ENCODE assay signal across 21 cellular contexts in genomic region chr9:71710856-71711255, GRCh38. TPM values are rescaled to one million over a fixed set of nuclear protein-coding genes. Genes with fewer than 3 reads are reported as not detected.
DNase-seq lines count a peak whose midpoint lies in the region; FAIRE-seq and TF ChIP-seq lines count a peak whose summit lies in the region.
"Had no signal": no experiment of that assay in that cellular context is flagged by ENCODE, and none has a peak within 500 bp of the region (broad histone marks: within the 10 kb centered on the region; RNA-seq: fewer than 3 reads in every experiment).

No MANE protein-coding gene starts in this region.

- H3K27ac Mint-ChIP-seq in activated naive CD4-positive, alpha-beta T cell treated with anti-CD3 and anti-CD28 coated beads for 36 hours = peak overlapping the region; percentile 41
- H3K27ac Mint-ChIP-seq in stimulated activated naive CD8-positive, alpha-beta T cell treated with anti-CD3 and anti-CD28 coated beads, Interleukin-15, Interleukin-2, amounts not matched to agents 100 ng/mL and 50 ng/mL, for 24 hours = peak overlapping the region; percentile 59
- H3K27ac Mint-ChIP-seq in chondrocyte (ENCODE audit: unreplicated experiment) = no peak overlapping the region

- H3K36me3 Mint-ChIP-seq in activated naive CD4-positive, alpha-beta T cell treated with anti-CD3 and anti-CD28 coated beads for 36 hours (ENCODE audit: low read depth) = peaks cover 34% of the 10 kb centered on the region
- peaks cover 62% of the 10 kb centered on the region for H3K36me3 Mint-ChIP-seq in stimulated activated naive CD8-positive, alpha-beta T cell treated with anti-CD3 and anti-CD28 coated beads, Interleukin-15, Interleukin-2, amounts not matched to agents 100 ng/mL and 50 ng/mL, for 24 hours (ENCODE audit: low read depth)
- H3K36me3 Mint-ChIP-seq in chondrocyte (ENCODE audit: low read depth) = peaks cover 23% of the 10 kb centered on the region

- H3K4me1 Mint-ChIP-seq in activated naive CD4-positive, alpha-beta T cell treated with anti-CD3 and anti-CD28 coated beads for 36 hours (ENCODE audit: low read depth) = peaks cover 23% of the 10 kb centered on the region
- H3K4me1 Mint-ChIP-seq in stimulated activated naive CD8-positive, alpha-beta T cell treated with anti-CD3 and anti-CD28 coated beads, Interleukin-15, Interleukin-2, amounts not matched to agents 100 ng/mL and 50 ng/mL, for 24 hours (ENCODE audit: low read depth) = peaks cover 31% of the 10 kb centered on the region
- H3K4me1 Mint-ChIP-seq in chondrocyte (ENCODE audit: low read depth) = no peaks in the 10 kb centered on the region
- H3K4me1 Mint-ChIP-seq: CD14-positive monocyte had no signal

- DNase-seq in activated naive CD4-positive, alpha-beta T cell treated with anti-CD3 and anti-CD28 coated beads for 36 hours = no peak
- no peak for DNase-seq in activated naive CD4-positive, alpha-beta T cell treated with Interleukin-2 at 50 U/mL for 16 hours
- DNase-seq in bronchial epithelial cell (ENCODE audit: low read depth) (peak; percentile 70), germinal center (ENCODE audit: low spot score) (no peak), chondrocyte (ENCODE audit: low spot score) (no peak)
- DNase-seq: EL; GF-D8; KG1; NCI-H1092 treated with DMSO at 0.1 percent for 48 hours; NCI-H2029 treated with DMSO at 0.1 percent for 48 hours; NCI-H2171; NCI-H345; NCI-H524; NCI-H774; NK-92 treated with Interleukin-12 subunit alpha and Interleukin-12 subunit beta, amount 100 ng/mL, for 24 hours; SIG-M5 had no signal

- intact Hi-C loops in activated naive CD4-positive, alpha-beta T cell treated with anti-CD3 and anti-CD28 coated beads for 36 hours (cut with micrococcal nuclease) = loop anchor here (5.0 kb wide), 1 partner anchor 84 kb away; no protein-coding TSS in a partner anchor

- no peaks in the 10 kb centered on the region for H3K27me3 ChIP-seq in bronchial epithelial cell (ENCODE audit: control insufficient read depth, insufficient read depth, low read length)

- CTCF ChIA-PET in activated naive CD4-positive, alpha-beta T cell treated with anti-CD3 and anti-CD28 coated beads for 36 hours (lab: Charles Lee) = interaction anchor here (2.9 kb wide), 1 partner anchor 10 kb away, joined by 9 read pairs; no protein-coding TSS in a partner anchor

- no peaks in the 10 kb centered on the region for H3K9me3 Mint-ChIP-seq in activated naive CD4-positive, alpha-beta T cell treated with anti-CD3 and anti-CD28 coated beads for 36 hours
- no peaks in the 10 kb centered on the region for H3K9me3 Mint-ChIP-seq in stimulated activated naive CD8-positive, alpha-beta T cell treated with anti-CD3 and anti-CD28 coated beads, Interleukin-15, Interleukin-2, amounts not matched to agents 100 ng/mL and 50 ng/mL, for 24 hours
- H3K9me3 Mint-ChIP-seq in chondrocyte (ENCODE audit: low read depth) = no peaks in the 10 kb centered on the region

- peaks cover 7% of the 10 kb centered on the region for H3K36me3 ChIP-seq in bronchial epithelial cell (ENCODE audit: control insufficient read depth, insufficient read depth, low read length)

- FAIRE-seq in bronchial epithelial cell (lab: Jason Lieb, UNC) = peak; percentile 18
- FAIRE-seq: A204.1, H1 had no signal

- H3K27me3 Mint-ChIP-seq in activated naive CD4-positive, alpha-beta T cell treated with anti-CD3 and anti-CD28 coated beads for 36 hours (ENCODE audit: low read depth) = no peaks in the 10 kb centered on the region
- H3K27me3 Mint-ChIP-seq in stimulated activated naive CD8-positive, alpha-beta T cell treated with anti-CD3 and anti-CD28 coated beads, Interleukin-15, Interleukin-2, amounts not matched to agents 100 ng/mL and 50 ng/mL, for 24 hours = no peaks in the 10 kb centered on the region
- no peaks in the 10 kb centered on the region for H3K27me3 Mint-ChIP-seq in chondrocyte (ENCODE audit: low read depth)

- no peak overlapping the region for H3K4me3 ChIP-seq in bronchial epithelial cell (ENCODE audit: low read depth, low read length)

- no peak for TF ChIP-seq CTCF in VCaP (conservative IDR thresholded peaks at IDR 0.05)
- TF ChIP-seq CTCF in bronchial epithelial cell (IDR thresholded peaks at IDR 0.05; ENCODE audit: insufficient read depth, low read length, severe bottlenecking) = no peak
- TF ChIP-seq CTCF in chondrocyte (IDR thresholded peaks at IDR 0.05) = no peak

- peak overlapping the region; percentile 3; the same call in 1 of the 2 replicates for H3K27ac ChIP-seq in VCaP

- H3K4me3 Mint-ChIP-seq in activated naive CD4-positive, alpha-beta T cell treated with anti-CD3 and anti-CD28 coated beads for 36 hours = no peak overlapping the region
- no peak overlapping the region for H3K4me3 Mint-ChIP-seq in stimulated activated naive CD8-positive, alpha-beta T cell treated with anti-CD3 and anti-CD28 coated beads, Interleukin-15, Interleukin-2, amounts not matched to agents 100 ng/mL and 50 ng/mL, for 24 hours
- H3K4me3 Mint-ChIP-seq in chondrocyte (ENCODE audit: unreplicated experiment) = no peak overlapping the region
- H3K4me3 Mint-ChIP-seq: CD14-positive monocyte had no signal

RNA-seq across cellular contexts. Expression of gene CEMIP2, which starts 57.5 kb away (rescaled TPM):
- 10 to 100 TPM; 36.4 to 39.7 TPM for total RNA-seq in activated naive CD4-positive, alpha-beta T cell treated with anti-CD3 and anti-CD28 coated beads for 36 hours
- 37.6 and 58.8 TPM in 2 replicates for total RNA-seq in bronchial epithelial cell
- 23.3 to 24.4 TPM (median 23.7 TPM) in 3 replicates for total RNA-seq in chondrocyte
